In genomic region chr1:234544094-234544579, GRCh38 we compare ENCODE assay signal across 8 cellular contexts.
A peak's percentile ranks its signal among the peaks of the same experiment; 100 is the strongest.
DNase-seq lines count a peak whose midpoint lies in the region; ATAC-seq and TF ChIP-seq lines count a peak whose summit lies in the region.
"Had no signal": no experiment of that assay in that cellular context is flagged by ENCODE, and none has a peak within 500 bp of the region (broad histone marks: within the 10 kb centered on the region; RNA-seq: fewer than 3 reads in every experiment).

No MANE protein-coding gene starts in this region.

- intact Hi-C loops in aorta (cut with DNase I), result loop anchor here in 1 of 2 donors (5.0 kb wide), 1 partner anchor 53 kb away; no protein-coding TSS in a partner anchor

- no peak overlapping the region for H3K4me2 ChIP-seq in trophoblast cell (ENCODE audit: low read length)

- H3K18ac ChIP-seq in trophoblast cell (ENCODE audit: low read length), result no peak overlapping the region

- no peak overlapping the region for H4K8ac ChIP-seq in trophoblast cell (ENCODE audit: low read depth, low read length)

- H3K27ac ChIP-seq in trophoblast cell (ENCODE audit: low read depth, low read length) (no peak overlapping the region), aorta (ENCODE audit: low read depth in 1 of 2, low read length in 2 of 2) (peak overlapping the region in 1 of 2 donors; percentile 27)

- H2AFZ ChIP-seq in trophoblast cell (ENCODE audit: insufficient read depth, low read length, poor library complexity), result no peak overlapping the region

- H3K14ac ChIP-seq in trophoblast cell (ENCODE audit: low read length), result no peak overlapping the region

- no peak overlapping the region for H2BK12ac ChIP-seq in trophoblast cell (ENCODE audit: low read length)

- ATAC-seq in aorta (ENCODE audit: low FRiP score) (peak; percentile 72), HG03432 (IDR thresholded peaks at IDR 0.05; ENCODE audit: unreplicated experiment) (no peak)

- H3K4me1 ChIP-seq in trophoblast cell (ENCODE audit: control insufficient read depth in 1 of 2, insufficient read depth in 2 of 2, low read length in 2 of 2), result peaks cover 34 to 35% of the 10 kb centered on the region in 2 experiments
- peaks cover 0 to 5% of the 10 kb centered on the region in 2 donors for H3K4me1 ChIP-seq in aorta (ENCODE audit: control insufficient read depth in 1 of 2, insufficient read depth in 2 of 2, low read length in 2 of 2)

- peaks cover 5% of the 10 kb centered on the region for H3K9me3 ChIP-seq in trophoblast cell (ENCODE audit: insufficient read depth, low read depth, low read length)
- H3K9me3 ChIP-seq in aorta (ENCODE audit: control insufficient read depth, low read length), result no peaks in the 10 kb centered on the region

- no peak overlapping the region for H3K4ac ChIP-seq in trophoblast cell (ENCODE audit: low read depth, low read length)

- no peak overlapping the region for H2AK5ac ChIP-seq in trophoblast cell (ENCODE audit: low read length)

- H3K79me1 ChIP-seq in trophoblast cell (ENCODE audit: low read length), result peaks cover 15% of the 10 kb centered on the region

- H3K9ac ChIP-seq in trophoblast cell (ENCODE audit: low read length), result no peak overlapping the region

- H2BK5ac ChIP-seq in trophoblast cell (ENCODE audit: low read depth, low read length, poor library complexity), result no peak overlapping the region

- no peak overlapping the region for H3K4me3 ChIP-seq in HFF-Myc (replicated peaks; ENCODE audit: low read depth, low read length)
- no peak overlapping the region for H3K4me3 ChIP-seq in trophoblast cell (ENCODE audit: low read depth, low read length)
- no peak overlapping the region for H3K4me3 ChIP-seq in aorta (ENCODE audit: low read length in 2 of 2)

- peaks cover 2% of the 10 kb centered on the region for H3K79me2 ChIP-seq in trophoblast cell (ENCODE audit: control insufficient read depth, insufficient read depth, low read length, poor library complexity)

- H4K12ac ChIP-seq in trophoblast cell (ENCODE audit: low read depth, low read length), result no peak overlapping the region

- TF ChIP-seq CTCF in HFF-Myc (IDR thresholded peaks at IDR 0.05; ENCODE audit: low read depth, low read length, missing control alignments), result no peak

- H3K27me3 ChIP-seq in trophoblast cell (ENCODE audit: insufficient read depth, low read length), result no peaks in the 10 kb centered on the region
- H3K27me3 ChIP-seq in aorta (ENCODE audit: control insufficient read depth in 1 of 2, insufficient read depth in 2 of 2, low read length in 1 of 2), result no peaks in the 10 kb centered on the region

- no peak overlapping the region for H2BK120ac ChIP-seq in trophoblast cell (ENCODE audit: insufficient read depth, low read length, poor library complexity)

- H3K36me3 ChIP-seq in trophoblast cell (ENCODE audit: control insufficient read depth in 1 of 2, insufficient read depth in 2 of 2, low read length in 2 of 2) (no peaks in the 10 kb centered on the region), aorta (ENCODE audit: control insufficient read depth in 1 of 2, insufficient read depth in 2 of 2, low read length in 1 of 2) (no peaks in the 10 kb centered on the region)

- H4K91ac ChIP-seq in trophoblast cell (ENCODE audit: low read depth, low read length), result no peak overlapping the region

- H3K23ac ChIP-seq in trophoblast cell (ENCODE audit: low read length), result no peak overlapping the region

- WGBS in trophoblast cell (ENCODE audit: extremely low coverage, insufficient coverage, insufficient read length), result no CpG with 5 or more reads among the region's 6 CpGs
- 14 to 15% methylated on average over 6 of the region's 6 CpGs for WGBS in aorta, 2 donors

- DNase-seq in HFF-Myc (ENCODE audit: extremely low read depth, low read depth) (peak; percentile 95), NCI-H526 treated with DMSO at 0.1 percent for 48 hours (lab: John Stamatoyannopoulos, UW) (peak; percentile 5), foreskin melanocyte (peak; percentile 96), trophoblast cell (peak; percentile 44 to 56), aorta (peak; percentile 80 to 85)
- peak; percentile 10 for DNase-seq in activated naive CD4-positive, alpha-beta T cell treated with Interleukin-2 at 50 U/mL for 16 hours
- DNase-seq: activated B cell treated with CpG ODN at 0.5 μM for 24 hours had no signal

Comparison
In these comparisons a context has a peak if more than half of its experiments do, and no peak if none do; other contexts are left out.
1. DNase-seq: peak in every context shown above with its lines; median percentile 96 in foreskin melanocyte; 95 in HFF-Myc; 82 in aorta; 50 in trophoblast cell; 10 in activated naive CD4-positive, alpha-beta T cell treated with Interleukin-2 at 50 U/mL for 16 hours; 5 in NCI-H526 treated with DMSO at 0.1 percent for 48 hours.